Comparison of ENCODE assay signal across 8 cellular contexts in genomic region chr1:110406407-110406806, GRCh38. TPM values are rescaled to one million over a fixed set of nuclear protein-coding genes. Genes with fewer than 3 reads are reported as not detected.
A peak's percentile ranks its signal among the peaks of the same experiment; 100 is the strongest.
DNase-seq lines count a peak whose midpoint lies in the region; TF ChIP-seq lines count a peak whose summit lies in the region.
"Not testable (repeated sequence)": the region's sequence is repeated elsewhere in the genome, so short reads cannot be mapped to it uniquely, and the experiment has no call there.

No MANE protein-coding gene starts in this region.

- H3K4me3 ChIP-seq in AG04450 (ENCODE audit: low read depth, low read length) (peak overlapping the region; percentile 98), HEK293 (ENCODE audit: low read depth, low read length) (peak overlapping the region; percentile 98), SJSA1 (peak overlapping the region; percentile 76), iPS-18a (ENCODE audit: low read length) (peak overlapping the region; percentile 99)
- peak overlapping the region; percentile 94 for H3K4me3 ChIP-seq in effector memory CD4-positive, alpha-beta T cell (ENCODE audit: insufficient read depth, low read depth, low read length, poor library complexity, severe bottlenecking)

- CTCF ChIA-PET in AG04450 (lab: Charles Lee) (interaction anchor here (1.1 to 1.9 kb wide), 4 partner anchors 13 to 210 kb away, joined by 4 to 8 read pairs (median 6); no protein-coding TSS in a partner anchor), HEK293 (lab: Yijun Ruan, JAX) (interaction anchor here (1.2 to 3.7 kb wide), 3 partner anchors 53 to 199 kb away, joined by 3 to 9 read pairs (median 3); no protein-coding TSS in a partner anchor)

- peak overlapping the region; percentile 91 for H3K9ac ChIP-seq in iPS-18a (ENCODE audit: low read length)

- H3K9me3 ChIP-seq in AG04450 (ENCODE audit: control insufficient read depth, insufficient read depth, low read length); HEK293 (ENCODE audit: control insufficient read depth, insufficient read depth, low read depth, low read length); SJSA1 (replicated peaks); effector memory CD4-positive, alpha-beta T cell (ENCODE audit: control insufficient read depth, low read length); iPS-18a (ENCODE audit: control insufficient read depth, low read depth, low read length): not testable (repeated sequence)

- H3K36me3 ChIP-seq in HEK293 (ENCODE audit: control insufficient read depth in 2 of 2, insufficient read depth in 1 of 2, low read length in 2 of 2) (peaks cover 22 to 46% of the 10 kb centered on the region in 2 experiments), SJSA1 (peaks cover 50% of the 10 kb centered on the region), iPS-18a (ENCODE audit: control insufficient read depth, low read depth, low read length) (peaks cover 37% of the 10 kb centered on the region)
- peaks cover 38% of the 10 kb centered on the region for H3K36me3 ChIP-seq in effector memory CD4-positive, alpha-beta T cell (ENCODE audit: control insufficient read depth, insufficient read depth, low read length)

- H3K27me3 ChIP-seq in AG04450 (ENCODE audit: control insufficient read depth, insufficient read depth, low read length); SJSA1 (replicated peaks); effector memory CD4-positive, alpha-beta T cell (replicated peaks; ENCODE audit: control insufficient read depth, insufficient read depth, low read length, poor library complexity, severe bottlenecking); iPS-18a (ENCODE audit: control insufficient read depth, insufficient read depth, low read length): not testable (repeated sequence)

- H3K9me3 Mint-ChIP-seq in activated naive CD4-positive, alpha-beta T cell treated with anti-CD3 and anti-CD28 coated beads, Interleukin-2, amount 50 U/mL, for 24 hours; nephron; stimulated activated naive CD8-positive, alpha-beta T cell treated with anti-CD3 and anti-CD28 coated beads, Interleukin-15, Interleukin-2, amounts not matched to agents 100 ng/mL and 50 ng/mL, for 24 hours: not testable (repeated sequence)

- H3K36me3 Mint-ChIP-seq in activated naive CD4-positive, alpha-beta T cell treated with anti-CD3 and anti-CD28 coated beads, Interleukin-2, amount 50 U/mL, for 24 hours: not testable (repeated sequence)
- peaks cover 13% of the 10 kb centered on the region for H3K36me3 Mint-ChIP-seq in nephron (ENCODE audit: low read depth)
- peaks cover 20% of the 10 kb centered on the region for H3K36me3 Mint-ChIP-seq in stimulated activated naive CD8-positive, alpha-beta T cell treated with anti-CD3 and anti-CD28 coated beads, Interleukin-15, Interleukin-2, amounts not matched to agents 100 ng/mL and 50 ng/mL, for 24 hours (ENCODE audit: low read depth)

- not testable (repeated sequence) for TF ChIP-seq CTCF in AG04450 (IDR thresholded peaks at IDR 0.05; ENCODE audit: low read depth, low read length); HEK293 (tag by site-specific recombination; IDR thresholded peaks at IDR 0.05); nephron (IDR thresholded peaks at IDR 0.05; ENCODE audit: unreplicated experiment in 3 of 3)

- H3K27ac ChIP-seq in AG04450 (ENCODE audit: low read depth, low read length); HEK293 (ENCODE audit: extremely low read depth, low read depth, low read length); SJSA1; iPS-18a (ENCODE audit: low read length): not testable (repeated sequence)
- H3K27ac ChIP-seq in effector memory CD4-positive, alpha-beta T cell (ENCODE audit: insufficient read depth, low read length, poor library complexity, severe bottlenecking): peak overlapping the region; percentile 83

- H3K4me3 Mint-ChIP-seq in activated naive CD4-positive, alpha-beta T cell treated with anti-CD3 and anti-CD28 coated beads, Interleukin-2, amount 50 U/mL, for 24 hours: peak overlapping the region; percentile 98
- peak overlapping the region; percentile 95 to 99 (median 99) for H3K4me3 Mint-ChIP-seq in nephron
- peak overlapping the region; percentile 90 for H3K4me3 Mint-ChIP-seq in stimulated activated naive CD8-positive, alpha-beta T cell treated with anti-CD3 and anti-CD28 coated beads, Interleukin-15, Interleukin-2, amounts not matched to agents 100 ng/mL and 50 ng/mL, for 24 hours

- not testable (repeated sequence) for H3K27me3 Mint-ChIP-seq in activated naive CD4-positive, alpha-beta T cell treated with anti-CD3 and anti-CD28 coated beads, Interleukin-2, amount 50 U/mL, for 24 hours; nephron (ENCODE audit: low read depth); stimulated activated naive CD8-positive, alpha-beta T cell treated with anti-CD3 and anti-CD28 coated beads, Interleukin-15, Interleukin-2, amounts not matched to agents 100 ng/mL and 50 ng/mL, for 24 hours

- peak overlapping the region; percentile 99 for H3K27ac Mint-ChIP-seq in activated naive CD4-positive, alpha-beta T cell treated with anti-CD3 and anti-CD28 coated beads, Interleukin-2, amount 50 U/mL, for 24 hours
- H3K27ac Mint-ChIP-seq in nephron: peak overlapping the region; percentile 94 to 99 (median 97)
- H3K27ac Mint-ChIP-seq in stimulated activated naive CD8-positive, alpha-beta T cell treated with anti-CD3 and anti-CD28 coated beads, Interleukin-15, Interleukin-2, amounts not matched to agents 100 ng/mL and 50 ng/mL, for 24 hours: peak overlapping the region; percentile 95

- H3K4me1 ChIP-seq in HEK293 (ENCODE audit: control insufficient read depth, insufficient read depth, low read length); SJSA1 (replicated peaks); effector memory CD4-positive, alpha-beta T cell (ENCODE audit: control insufficient read depth, insufficient read depth, low read length, poor library complexity, severe bottlenecking); iPS-18a (ENCODE audit: control insufficient read depth, low read depth, low read length): not testable (repeated sequence)

- H3K4me1 Mint-ChIP-seq in activated naive CD4-positive, alpha-beta T cell treated with anti-CD3 and anti-CD28 coated beads, Interleukin-2, amount 50 U/mL, for 24 hours: peaks cover 26% of the 10 kb centered on the region
- peaks cover 14% of the 10 kb centered on the region for H3K4me1 Mint-ChIP-seq in nephron
- peaks cover 23% of the 10 kb centered on the region for H3K4me1 Mint-ChIP-seq in stimulated activated naive CD8-positive, alpha-beta T cell treated with anti-CD3 and anti-CD28 coated beads, Interleukin-15, Interleukin-2, amounts not matched to agents 100 ng/mL and 50 ng/mL, for 24 hours (ENCODE audit: low read depth)

- POLR2A ChIA-PET in AG04450 (lab: Yijun Ruan, JAX); HEK293 (lab: Yijun Ruan, JAX): not testable (repeated sequence)

- DNase-seq in AG04450 (ENCODE audit: low read depth, low spot score); SJSA1 (ENCODE audit: low read depth in 1 of 2, low spot score in 2 of 2); effector memory CD4-positive, alpha-beta T cell: not testable (repeated sequence)

TF ChIP-seq in HEK293, 187 proteins besides CTCF, POLR2A, EP300 and RAD21:
- TF ChIP-seq EGR2 (tag by site-specific recombination; IDR thresholded peaks at IDR 0.05; ENCODE audit: low read depth): peak; percentile 33; the same call in 1 of the 2 replicates
- peak; percentile 11; the same call in 1 of the 2 replicates for TF ChIP-seq ZFHX2 (tag by site-specific recombination; conservative IDR thresholded peaks at IDR 0.05)

RNA-seq across cellular contexts. Expression of gene LAMTOR5, which starts 1.1 kb away (rescaled TPM):
- polyA plus RNA-seq in AG04450 (2011; rRNA removed): 288 and 300 TPM in 2 replicates
- polyA minus RNA-seq in AG04450 (2011; rRNA and poly(A)+ RNA removed): 68.1 and 84.9 TPM in 2 replicates
- total RNA-seq in SJSA1 (2014; rRNA removed; shearing (Covaris generic)): 114 and 145 TPM in 2 replicates

RNA-seq across cellular contexts. Expression of gene SLC16A4, which starts 15.6 kb away (rescaled TPM):
- 77.2 and 98.8 TPM in 2 replicates for polyA plus RNA-seq in AG04450 (2011; rRNA removed)
- polyA minus RNA-seq in AG04450 (2011; rRNA and poly(A)+ RNA removed): 54.8 and 88.1 TPM in 2 replicates
- 7.0 and 17.4 TPM in 2 replicates for total RNA-seq in SJSA1 (2014; rRNA removed; shearing (Covaris generic))

RNA-seq across cellular contexts. Expression of gene PROK1, which starts 44.5 kb away (rescaled TPM):
- polyA plus RNA-seq in AG04450 (2011; rRNA removed): not detected in 2 replicates
- not detected in 2 replicates for polyA minus RNA-seq in AG04450 (2011; rRNA and poly(A)+ RNA removed)
- total RNA-seq in SJSA1 (2014; rRNA removed; shearing (Covaris generic)): not detected in 2 replicates
